Comparison of ENCODE assay signal across 8 cellular contexts in the genomic region with DNA sequence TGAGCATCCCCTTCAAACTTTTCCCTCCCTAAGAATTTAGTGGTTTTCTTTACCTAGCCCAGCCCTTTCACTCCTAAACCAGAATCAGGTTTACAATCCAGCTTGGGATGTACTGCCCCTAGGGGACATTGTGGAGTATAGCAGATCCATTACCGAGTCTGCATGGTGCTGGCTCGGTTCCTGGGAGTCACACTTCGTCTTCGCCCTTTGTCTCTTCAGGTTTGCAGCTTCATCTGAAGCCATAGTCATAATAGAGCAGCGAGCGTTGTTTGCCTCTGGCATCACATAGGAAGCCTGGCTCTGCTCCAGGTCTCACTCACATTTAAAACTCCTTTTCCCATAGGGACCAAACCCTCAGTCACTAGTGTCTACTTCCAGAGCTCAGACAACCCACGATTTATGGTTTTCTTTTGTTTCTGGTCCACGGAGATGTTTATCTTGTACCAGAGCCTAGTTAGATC. TPM values are rescaled to one million over a fixed set of nuclear protein-coding genes. Genes with fewer than 3 reads are reported as not detected.
DNase-seq lines count a peak whose midpoint lies in the region; ATAC-seq and TF ChIP-seq lines count a peak whose summit lies in the region.

No MANE protein-coding gene starts in this region.

- H3K27me3 Mint-ChIP-seq in CD8-positive, alpha-beta T cell (ENCODE audit: low read depth), result peaks cover 18% of the 10 kb centered on the region

- H3K27me3 ChIP-seq in CD8-positive, alpha-beta T cell (ENCODE audit: insufficient read depth, low read length), result no peaks in the 10 kb centered on the region
- H3K27me3 ChIP-seq in heart left ventricle (peaks cover 0 to 20% (median 0%) of the 10 kb centered on the region in 9 donors), skeletal muscle satellite cell (ENCODE audit: control insufficient read depth, insufficient read depth, low read length) (peaks cover 5% of the 10 kb centered on the region)

- no peaks in the 10 kb centered on the region for H3K9me3 ChIP-seq in CD8-positive, alpha-beta T cell (ENCODE audit: low read length)
- H3K9me3 ChIP-seq in heart left ventricle (no peaks in the 10 kb centered on the region), skeletal muscle satellite cell (replicated peaks; ENCODE audit: low read length) (no peaks in the 10 kb centered on the region)

- CTCF ChIA-PET in CD8-positive, alpha-beta T cell (lab: Charles Lee), result interaction anchor here (1.4 to 2.0 kb wide), 3 partner anchors 11 to 297 kb away, joined by 3 to 5 read pairs (median 3); no protein-coding TSS in a partner anchor

- peaks cover 4% of the 10 kb centered on the region for H3K4me1 Mint-ChIP-seq in CD8-positive, alpha-beta T cell (ENCODE audit: low read depth)

- no peak for DNase-seq in CD8-positive, alpha-beta T cell
- DNase-seq in NCI-H1694 (lab: John Stamatoyannopoulos, UW), result peak; percentile 83
- no peak for DNase-seq in heart left ventricle
- no peak for DNase-seq in stimulated activated CD4-positive, alpha-beta T cell treated with anti-CD3 and anti-CD28 coated beads, Interleukin-4, amount 100 ng/mL, for 4 hours

- H3K27ac Mint-ChIP-seq in CD8-positive, alpha-beta T cell, result no peak overlapping the region

- POLR2A ChIA-PET in CD8-positive, alpha-beta T cell (lab: Charles Lee), result no interaction called here

- no peak overlapping the region for H3K27ac ChIP-seq in CD8-positive, alpha-beta T cell (ENCODE audit: low read depth, low read length)
- H3K27ac ChIP-seq in VCaP, result no peak overlapping the region
- H3K27ac ChIP-seq in heart left ventricle, result no peak overlapping the region

- H3K36me3 Mint-ChIP-seq in CD8-positive, alpha-beta T cell, result no peaks in the 10 kb centered on the region

- WGBS in heart left ventricle, 4 donors, result 8 to 14% (median 12%) methylated on average over 8 of the region's 8 CpGs

- intact Hi-C loops in CD8-positive, alpha-beta T cell (cut with DNase I, micrococcal nuclease), result loop anchor here in 1 of 2 experiments (5.0 kb wide), 1 partner anchor 296 kb away; no protein-coding TSS in a partner anchor
- intact Hi-C loops in heart left ventricle (cut with DNase I), result loop anchor here in 3 of 10 donors (5.0 to 10.0 kb wide), 2 partner anchors 289 to 296 kb away; no protein-coding TSS in a partner anchor

- H3K4me1 ChIP-seq in CD8-positive, alpha-beta T cell (ENCODE audit: insufficient read depth, low read length), result no peaks in the 10 kb centered on the region
- H3K4me1 ChIP-seq in heart left ventricle (no peaks in the 10 kb centered on the region), skeletal muscle satellite cell (ENCODE audit: control insufficient read depth, insufficient read depth, low read length) (peaks cover 3% of the 10 kb centered on the region)

- no peak overlapping the region for H3K9ac ChIP-seq in skeletal muscle satellite cell (ENCODE audit: low read depth, low read length)

- no peak overlapping the region for H3K4me3 Mint-ChIP-seq in CD8-positive, alpha-beta T cell

- no peak overlapping the region for H3K4me3 ChIP-seq in CD8-positive, alpha-beta T cell (ENCODE audit: low read depth, low read length)
- H3K4me3 ChIP-seq in heart left ventricle (no peak overlapping the region), skeletal muscle satellite cell (ENCODE audit: low read length) (no peak overlapping the region)

- peak overlapping the region; percentile 63 for H3K4me2 ChIP-seq in skeletal muscle satellite cell (ENCODE audit: low read length)

- TF ChIP-seq POLR2A in heart left ventricle (IDR thresholded peaks at IDR 0.05), result no peak

- H3K36me3 ChIP-seq in CD8-positive, alpha-beta T cell (ENCODE audit: insufficient read depth, low read length), result no peaks in the 10 kb centered on the region
- H3K36me3 ChIP-seq in heart left ventricle (no peaks in the 10 kb centered on the region), skeletal muscle satellite cell (ENCODE audit: insufficient read depth, low read length) (no peaks in the 10 kb centered on the region)

- peak; percentile 60 for TF ChIP-seq CTCF in CD8-positive, alpha-beta T cell (IDR thresholded peaks at IDR 0.05)
- peak; percentile 90 for TF ChIP-seq CTCF in VCaP (conservative IDR thresholded peaks at IDR 0.05)
- peak; percentile 45 to 65 (median 54) for TF ChIP-seq CTCF in heart left ventricle (IDR thresholded peaks at IDR 0.05)

- no peak for ATAC-seq in CD8-positive, alpha-beta T cell
- ATAC-seq in GM18870 (IDR thresholded peaks at IDR 0.05; ENCODE audit: unreplicated experiment), result peak; percentile 92
- peak; percentile 93 for ATAC-seq in HG02981 (IDR thresholded peaks at IDR 0.05; ENCODE audit: unreplicated experiment)
- ATAC-seq in heart left ventricle, result peak in 1 of 4 donors; percentile 58

- H3K9me3 Mint-ChIP-seq in CD8-positive, alpha-beta T cell, result peaks cover 2% of the 10 kb centered on the region

RNA-seq across cellular contexts. Expression of a gene that starts 16.8 kb away (rescaled TPM):
- total RNA-seq in CD8-positive, alpha-beta T cell, result not detected
- under 1 TPM in 8 of 9 donors, not detected in 1; 0.05 to 0.72 (median 0.17) TPM for total RNA-seq in heart left ventricle
- polyA plus RNA-seq in heart left ventricle, result under 1 TPM; 0.04 TPM
- total RNA-seq in skeletal muscle satellite cell (2012; rRNA removed), result 0.44 TPM in 1 of 2 replicates, not detected in the other
